ENCODE assay signal across 33 cellular contexts in the genomic region with DNA sequence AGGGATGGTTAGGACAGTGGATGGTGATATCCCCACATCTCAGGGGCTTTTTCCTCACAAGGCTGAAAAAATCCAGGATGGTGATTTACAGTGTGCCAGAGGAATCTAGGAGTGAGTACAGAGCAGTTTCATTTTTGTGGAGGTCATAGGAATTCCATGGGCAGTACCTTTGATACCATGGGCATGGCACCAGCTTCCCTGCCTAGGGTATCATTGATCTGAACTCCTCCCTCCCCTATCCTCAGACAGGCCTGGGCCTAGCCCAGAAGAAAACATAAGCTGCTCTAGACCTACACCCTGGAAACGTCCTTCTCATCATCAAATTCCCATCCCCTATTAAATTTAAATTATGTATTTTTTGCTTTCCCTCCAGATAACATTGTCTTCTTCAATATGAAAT.
"Had no signal": no experiment of that assay in that cellular context is flagged by ENCODE, and none has a peak within 500 bp of the region (broad histone marks: within the 10 kb centered on the region; RNA-seq: fewer than 3 reads in every experiment).

No MANE protein-coding gene starts in this region.

- H3K4me1 ChIP-seq: adrenal gland, body of pancreas had no signal

- DNase-seq: activated CD4-positive, alpha-beta memory T cell treated with anti-CD3 and anti-CD28 coated beads, Interleukin-2, amount 10 ng/mL, durations not matched to agents 7 days and 5 days; activated CD4-positive, alpha-beta T cell treated with anti-CD3 and anti-CD28 coated beads for 1 hour; activated CD4-positive, alpha-beta T cell treated with anti-CD3 and anti-CD28 coated beads for 36 hours; activated CD4-positive, alpha-beta T cell treated with anti-CD3 and anti-CD28 coated beads for 48 hours; activated CD4-positive, alpha-beta T cell treated with anti-CD3 and anti-CD28 coated beads, Interleukin-2, amount 10 ng/mL, durations not matched to agents 7 days and 5 days; activated CD4-positive, alpha-beta T cell treated with anti-CD3 and anti-CD28 coated beads, Interleukin-2, amount 50 U/mL, for 48 hours; activated CD4-positive, CD25-positive, alpha-beta regulatory T cell; activated CD8-positive, alpha-beta memory T cell treated with anti-CD3 and anti-CD28 coated beads for 24 hours; activated CD8-positive, alpha-beta memory T cell treated with anti-CD3 and anti-CD28 coated beads, Interleukin-2, amount 10 ng/mL, durations not matched to agents 7 days and 5 days; activated CD8-positive, alpha-beta memory T cell treated with anti-CD3 and anti-CD28 coated beads, Interleukin-2, amount 50 U/mL, for 48 hours; activated CD8-positive, alpha-beta T cell treated with anti-CD3 and anti-CD28 coated beads, Interleukin-2, amount 10 ng/mL, durations not matched to agents 7 days and 5 days; activated effector memory CD4-positive, alpha-beta T cell treated with anti-CD3 and anti-CD28 coated beads, Interleukin-2, amount 50 U/mL, for 16 hours; activated gamma-delta T cell treated with Interleukin-2 at 50 U/mL for 16 hours; activated naive CD4-positive, alpha-beta T cell; activated naive CD4-positive, alpha-beta T cell treated with anti-CD3 and anti-CD28 coated beads for 36 hours; activated naive CD4-positive, alpha-beta T cell treated with anti-CD3 and anti-CD28 coated beads, Interleukin-2, amount 50 U/mL, for 16 hours; activated naive CD8-positive, alpha-beta T cell treated with anti-CD3 and anti-CD28 coated beads for 36 hours; activated T-cell treated with anti-CD3 and anti-CD28 coated beads, Interleukin-2, amount 50 U/mL, for 4 hours; activated T-cell treated with anti-CD3 and anti-CD28 coated beads, Interleukin-2, amount 50 U/mL, for 72 hours; adrenal gland; amniotic stem cell; brain microvascular endothelial cell; cerebellar nuclear complex; T-helper 1 cell; T-helper 2 cell; T-helper 9 cell; WERI-Rb-1 had no signal

- ATAC-seq: activated CD4-positive, alpha-beta T cell treated with anti-CD3 and anti-CD28 coated beads for 36 hours; activated CD4-positive, CD25-positive, alpha-beta regulatory T cell treated with anti-CD3 and anti-CD28 coated beads, Interleukin-2, amount 50 U/mL, for 24 hours; activated CD8-positive, alpha-beta memory T cell treated with anti-CD3 and anti-CD28 coated beads, Interleukin-2, amount 10 ng/mL, durations not matched to agents 7 days and 5 days; activated CD8-positive, alpha-beta T cell treated with anti-CD3 and anti-CD28 coated beads, Interleukin-2, amount 10 ng/mL, durations not matched to agents 7 days and 5 days; activated naive CD4-positive, alpha-beta T cell treated with anti-CD3 and anti-CD28 coated beads, Interleukin-2, amount 50 U/mL, for 72 hours; activated T-cell treated with anti-CD3 and anti-CD28 coated beads, Interleukin-2, amount 50 U/mL, for 4 hours; activated T-cell treated with anti-CD3 and anti-CD28 coated beads, Interleukin-2, amount 50 U/mL, for 72 hours; activated T-helper 17 cell treated with anti-CD3 and anti-CD28 coated beads, Interleukin-2, amount 50 U/mL, for 72 hours; WTC11 had no signal

- H3K9me3 ChIP-seq: adrenal gland, body of pancreas had no signal

- H3K4me3 ChIP-seq: adrenal gland, body of pancreas, cardiac muscle cell had no signal

- H3K27ac ChIP-seq: adrenal gland, body of pancreas, brain microvascular endothelial cell, cardiac muscle cell, WERI-Rb-1 had no signal

- H3K27me3 ChIP-seq: adrenal gland, body of pancreas, brain microvascular endothelial cell, cardiac muscle cell had no signal

- H3K36me3 ChIP-seq: adrenal gland, brain microvascular endothelial cell, cardiac muscle cell, WERI-Rb-1 had no signal
